19 cellular contexts compared by ENCODE assay signal in genomic region chr13:38702609-38703008, GRCh38.
"Had no signal": no experiment of that assay in that cellular context is flagged by ENCODE, and none has a peak within 500 bp of the region (broad histone marks: within the 10 kb centered on the region; RNA-seq: fewer than 3 reads in every experiment).

No MANE protein-coding gene starts in this region.

- H3K4me1 Mint-ChIP-seq: memory B cell, naive B cell had no signal

- H3K27ac Mint-ChIP-seq: memory B cell, naive B cell, nephron progenitor cell had no signal

- DNase-seq: effector memory CD4-positive, alpha-beta T cell; heart right ventricle; islet precursor cell; left lung; lower lobe of right lung; midbrain; naive B cell; nephron progenitor cell; sigmoid colon; small intestine; stimulated activated CD4-positive, alpha-beta T cell treated with anti-CD3 and anti-CD28 coated beads, Interleukin-12 subunit alpha, Interleukin-12 subunit beta, amount 100 ng/mL, for 4 hours; stimulated activated naive CD4-positive, alpha-beta T cell; stomach; substantia nigra; trophoblast cell had no signal

- H3K27me3 ChIP-seq: heart right ventricle, left lung, sigmoid colon, stomach had no signal

- H3K4me3 Mint-ChIP-seq: memory B cell, naive B cell, nephron progenitor cell had no signal

- H3K27me3 Mint-ChIP-seq: memory B cell had no signal

- H3K9me3 Mint-ChIP-seq: nephron progenitor cell had no signal

- H3K27ac ChIP-seq: left lung, lower lobe of right lung, parathyroid adenoma, prostate gland, stomach, thoracic aorta had no signal

- H3K4me1 ChIP-seq: left lung, lower lobe of right lung, parathyroid adenoma, prostate gland, stomach had no signal

- H3K36me3 Mint-ChIP-seq: memory B cell, naive B cell had no signal

- H3K4me3 ChIP-seq: heart right ventricle, left lung, lower lobe of right lung, prostate gland, sigmoid colon, stomach, thoracic aorta had no signal

- H3K9me3 ChIP-seq: heart right ventricle, left lung, lower lobe of right lung, prostate gland, sigmoid colon, stomach, thoracic aorta had no signal

- H3K36me3 ChIP-seq: heart right ventricle, left lung, lower lobe of right lung, prostate gland, sigmoid colon, stomach, thoracic aorta had no signal
